Comparison of ENCODE assay signal across 11 cellular contexts in the genomic region with DNA sequence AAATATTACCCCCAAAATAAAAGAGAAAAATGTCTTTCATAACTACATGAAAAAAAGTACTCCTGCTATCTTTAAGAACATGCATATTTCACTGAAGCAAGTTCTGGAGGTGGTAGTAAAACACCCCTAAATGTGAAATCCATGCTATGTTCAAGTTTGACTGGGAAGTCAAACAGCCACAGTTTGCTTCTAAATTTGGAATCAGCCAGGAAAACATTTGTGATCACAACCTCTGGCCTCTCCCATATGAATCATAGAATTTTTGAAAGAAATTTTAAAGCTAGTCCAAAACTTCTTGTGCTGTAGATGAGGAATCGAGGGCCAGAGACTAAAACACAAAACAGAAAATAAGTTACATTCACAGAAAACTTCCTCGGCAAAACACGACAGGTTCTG. TPM values are rescaled to one million over a fixed set of nuclear protein-coding genes. Genes with fewer than 3 reads are reported as not detected.
A peak's percentile ranks its signal among the peaks of the same experiment; 100 is the strongest.
DNase-seq lines count a peak whose midpoint lies in the region; ATAC-seq and TF ChIP-seq lines count a peak whose summit lies in the region.
"Had no signal": no experiment of that assay in that cellular context is flagged by ENCODE, and none has a peak within 500 bp of the region (broad histone marks: within the 10 kb centered on the region; RNA-seq: fewer than 3 reads in every experiment).

No MANE protein-coding gene starts in this region.

- no peaks in the 10 kb centered on the region for H3K9me3 Mint-ChIP-seq in activated CD8-positive, alpha-beta memory T cell treated with anti-CD3 and anti-CD28 coated beads, Interleukin-2, amount 10 ng/mL, durations not matched to agents 7 days and 5 days (ENCODE audit: low read depth)

- no peak for TF ChIP-seq CTCF in PC-9 (conservative IDR thresholded peaks at IDR 0.05)
- TF ChIP-seq CTCF in esophagus squamous epithelium (IDR thresholded peaks at IDR 0.05) = no peak
- no peak for TF ChIP-seq CTCF in osteoblast (IDR thresholded peaks at IDR 0.05; ENCODE audit: extremely low read depth, low read depth, low read length)

- no peak overlapping the region for H3K4me3 Mint-ChIP-seq in activated CD8-positive, alpha-beta memory T cell treated with anti-CD3 and anti-CD28 coated beads, Interleukin-2, amount 10 ng/mL, durations not matched to agents 7 days and 5 days

- POLR2A ChIA-PET in PC-9 (lab: Charles Lee; ENCODE audit: unreplicated experiment) = interaction anchor here (0.7 kb wide), 1 partner anchor 708 kb away, joined by 3 read pairs; no protein-coding TSS in a partner anchor

- CTCF ChIA-PET in PC-9 (lab: Charles Lee) = no interaction called here
- CTCF ChIA-PET in activated CD8-positive, alpha-beta memory T cell treated with anti-CD3 and anti-CD28 coated beads, Interleukin-2, amount 10 ng/mL, durations not matched to agents 7 days and 5 days (lab: Charles Lee) = interaction anchor here (0.7 to 2.4 kb wide), 5 partner anchors 9 to 141 kb away, joined by 3 to 7 read pairs (median 3); partner anchors contain the start of genes CYB561D1 and PSRC1

- intact Hi-C loops in PC-9 (cut with micrococcal nuclease; ENCODE audit: unreplicated experiment) = no loop called here
- intact Hi-C loops in esophagus squamous epithelium (cut with DNase I) = no loop called here

- H3K9me3 ChIP-seq in PC-9 (ENCODE audit: insufficient read depth, low read depth) (no peaks in the 10 kb centered on the region), esophagus squamous epithelium (no peaks in the 10 kb centered on the region), osteoblast (ENCODE audit: low read depth, low read length) (no peaks in the 10 kb centered on the region)

- H3K79me2 ChIP-seq in ACC112 (ENCODE audit: control insufficient read depth, insufficient read depth, low read length, unreplicated experiment) = peaks cover 6% of the 10 kb centered on the region
- peaks cover 59% of the 10 kb centered on the region for H3K79me2 ChIP-seq in PC-9 (ENCODE audit: low read depth)
- H3K79me2 ChIP-seq in osteoblast (ENCODE audit: insufficient read depth, low read length) = peaks cover 79% of the 10 kb centered on the region

- H3K4me1 Mint-ChIP-seq in activated CD8-positive, alpha-beta memory T cell treated with anti-CD3 and anti-CD28 coated beads, Interleukin-2, amount 10 ng/mL, durations not matched to agents 7 days and 5 days = peaks cover 15% of the 10 kb centered on the region

- H3K4me2 ChIP-seq in PC-9 (peak overlapping the region; percentile 14; the same call in 1 of the 2 replicates), osteoblast (ENCODE audit: insufficient read depth, low read length) (peak overlapping the region; percentile 79)

- no peaks in the 10 kb centered on the region for H3K36me3 ChIP-seq in ACC112 (ENCODE audit: insufficient read depth, low read length)
- H3K36me3 ChIP-seq in PC-9 (ENCODE audit: low read depth) = no peaks in the 10 kb centered on the region
- H3K36me3 ChIP-seq in esophagus squamous epithelium = no peaks in the 10 kb centered on the region
- H3K36me3 ChIP-seq in osteoblast (ENCODE audit: insufficient read depth, low read length) = no peaks in the 10 kb centered on the region

- no peaks in the 10 kb centered on the region for H3K9me2 ChIP-seq in PC-9 (ENCODE audit: insufficient read depth)

- H4K20me1 ChIP-seq in PC-9 (ENCODE audit: insufficient read depth) (no peaks in the 10 kb centered on the region), osteoblast (ENCODE audit: insufficient read depth, low read length) (no peaks in the 10 kb centered on the region)

- BruUV-seq in PC-9 (replicated peaks; lab: Mats Ljungman, UMichigan) = no TSS peak

- peaks cover 44% of the 10 kb centered on the region for H3K4me1 ChIP-seq in ACC112 (ENCODE audit: control insufficient read depth, insufficient read depth, low read length, unreplicated experiment)
- H3K4me1 ChIP-seq in PC-9 (replicated peaks; ENCODE audit: insufficient read depth) = peaks cover 37% of the 10 kb centered on the region
- H3K4me1 ChIP-seq in esophagus squamous epithelium = peaks cover 10 to 88% (median 39%) of the 10 kb centered on the region in 3 donors
- H3K4me1 ChIP-seq in osteoblast (ENCODE audit: insufficient read depth, low read length) = peaks cover 69% of the 10 kb centered on the region

- WGBS in esophagus squamous epithelium, 2 donors = 23 to 40% methylated on average over 3 of the region's 3 CpGs

- H3K27ac Mint-ChIP-seq in activated CD8-positive, alpha-beta memory T cell treated with anti-CD3 and anti-CD28 coated beads, Interleukin-2, amount 10 ng/mL, durations not matched to agents 7 days and 5 days = no peak overlapping the region

- DNase-seq in PC-9 (no peak), esophagus squamous epithelium (lab: John Stamatoyannopoulos, UW) (no peak), osteoblast (ENCODE audit: insufficient read length, low spot score, missing footprints) (peak; percentile 49), T-helper 2 cell (no peak), NCI-H748 treated with DMSO at 0.1 percent for 48 hours (lab: John Stamatoyannopoulos, UW) (no peak)
- DNase-seq in activated CD8-positive, alpha-beta memory T cell treated with anti-CD3 and anti-CD28 coated beads, Interleukin-2, amount 10 ng/mL, durations not matched to agents 7 days and 5 days = no peak
- DNase-seq: activated T-cell treated with anti-CD3 and anti-CD28 coated beads for 4 hours; mesendoderm; stimulated activated CD4-positive, alpha-beta T cell treated with anti-CD3 and anti-CD28 coated beads, Interleukin-2, amount 100 ng/mL, for 24 hours had no signal

- no peaks in the 10 kb centered on the region for H3K36me3 Mint-ChIP-seq in activated CD8-positive, alpha-beta memory T cell treated with anti-CD3 and anti-CD28 coated beads, Interleukin-2, amount 10 ng/mL, durations not matched to agents 7 days and 5 days

- peak overlapping the region; percentile 29 for H3K4me3 ChIP-seq in ACC112 (ENCODE audit: low read depth, low read length)
- H3K4me3 ChIP-seq in PC-9 = no peak overlapping the region
- peak overlapping the region in 2 of 4 donors; percentile 18 to 52 for H3K4me3 ChIP-seq in esophagus squamous epithelium
- H3K4me3 ChIP-seq in osteoblast (ENCODE audit: insufficient read depth, low read length) = peak overlapping the region; percentile 57

- ATAC-seq in HG02610 (IDR thresholded peaks at IDR 0.05; ENCODE audit: unreplicated experiment) = no peak
- ATAC-seq in activated CD8-positive, alpha-beta memory T cell treated with anti-CD3 and anti-CD28 coated beads, Interleukin-2, amount 10 ng/mL, durations not matched to agents 7 days and 5 days = no peak

- H3K27me3 Mint-ChIP-seq in activated CD8-positive, alpha-beta memory T cell treated with anti-CD3 and anti-CD28 coated beads, Interleukin-2, amount 10 ng/mL, durations not matched to agents 7 days and 5 days = peaks cover 36% of the 10 kb centered on the region

- no peak for TF ChIP-seq POLR2A in esophagus squamous epithelium (IDR thresholded peaks at IDR 0.05)

- H3K27me3 ChIP-seq in ACC112 (ENCODE audit: insufficient read depth, low read length) (no peaks in the 10 kb centered on the region), PC-9 (ENCODE audit: insufficient read depth, low read depth) (no peaks in the 10 kb centered on the region), esophagus squamous epithelium (peaks cover 0 to 3% (median 0%) of the 10 kb centered on the region in 4 donors), osteoblast (ENCODE audit: insufficient read depth, low read length) (no peaks in the 10 kb centered on the region)

- H3K27ac ChIP-seq in ACC112 (ENCODE audit: low read depth, low read length) = peak overlapping the region; percentile 68
- peak overlapping the region; percentile 21 for H3K27ac ChIP-seq in PC-9
- peak overlapping the region; percentile 34 to 93 (median 88) for H3K27ac ChIP-seq in esophagus squamous epithelium
- H3K27ac ChIP-seq in osteoblast (ENCODE audit: low read depth, low read length) = peak overlapping the region; percentile 73

- H3F3A ChIP-seq in PC-9 (ENCODE audit: insufficient read depth, low read depth) = peaks cover 13% of the 10 kb centered on the region

- H2AFZ ChIP-seq in ACC112 (ENCODE audit: low read length, unreplicated experiment) = peak overlapping the region; percentile 6
- H2AFZ ChIP-seq in PC-9 = no peak overlapping the region
- no peak overlapping the region for H2AFZ ChIP-seq in osteoblast (ENCODE audit: low read length)

RNA-seq across cellular contexts. Expression of gene SORT1, which starts 6.6 kb away (rescaled TPM):
- total RNA-seq in PC-9 (2021) = 25.7 and 27.9 TPM in 2 replicates
- total RNA-seq in esophagus squamous epithelium = 10 to 100 TPM; 37.0 to 69.6 (median 44.7) TPM
- 45.1 and 48.5 TPM in 2 replicates for total RNA-seq in osteoblast
- 1 to 10 TPM; 5.3 to 8.5 TPM for total RNA-seq in activated CD8-positive, alpha-beta memory T cell treated with anti-CD3 and anti-CD28 coated beads, Interleukin-2, amount 10 ng/mL, durations not matched to agents 7 days and 5 days

RNA-seq across cellular contexts. Expression of gene PSMA5, which starts 35.1 kb away (rescaled TPM):
- total RNA-seq in PC-9 (2021) = 168 and 172 TPM in 2 replicates
- 10 to 100 TPM; 31.5 to 57.7 (median 46.8) TPM for total RNA-seq in esophagus squamous epithelium
- total RNA-seq in osteoblast = 41.5 and 45.6 TPM in 2 replicates
- total RNA-seq in activated CD8-positive, alpha-beta memory T cell treated with anti-CD3 and anti-CD28 coated beads, Interleukin-2, amount 10 ng/mL, durations not matched to agents 7 days and 5 days = 100 to 1,000 TPM; 178 to 211 TPM

Comparison
In these comparisons a context has a peak if more than half of its experiments do, and no peak if none do; other contexts are left out.
1. H3K27ac ChIP-seq: peak in every context shown above with its lines; median percentile 88 in esophagus squamous epithelium; 73 in osteoblast; 68 in ACC112; 21 in PC-9.